Comparison of ENCODE assay signal across 8 cellular contexts in the genomic region with DNA sequence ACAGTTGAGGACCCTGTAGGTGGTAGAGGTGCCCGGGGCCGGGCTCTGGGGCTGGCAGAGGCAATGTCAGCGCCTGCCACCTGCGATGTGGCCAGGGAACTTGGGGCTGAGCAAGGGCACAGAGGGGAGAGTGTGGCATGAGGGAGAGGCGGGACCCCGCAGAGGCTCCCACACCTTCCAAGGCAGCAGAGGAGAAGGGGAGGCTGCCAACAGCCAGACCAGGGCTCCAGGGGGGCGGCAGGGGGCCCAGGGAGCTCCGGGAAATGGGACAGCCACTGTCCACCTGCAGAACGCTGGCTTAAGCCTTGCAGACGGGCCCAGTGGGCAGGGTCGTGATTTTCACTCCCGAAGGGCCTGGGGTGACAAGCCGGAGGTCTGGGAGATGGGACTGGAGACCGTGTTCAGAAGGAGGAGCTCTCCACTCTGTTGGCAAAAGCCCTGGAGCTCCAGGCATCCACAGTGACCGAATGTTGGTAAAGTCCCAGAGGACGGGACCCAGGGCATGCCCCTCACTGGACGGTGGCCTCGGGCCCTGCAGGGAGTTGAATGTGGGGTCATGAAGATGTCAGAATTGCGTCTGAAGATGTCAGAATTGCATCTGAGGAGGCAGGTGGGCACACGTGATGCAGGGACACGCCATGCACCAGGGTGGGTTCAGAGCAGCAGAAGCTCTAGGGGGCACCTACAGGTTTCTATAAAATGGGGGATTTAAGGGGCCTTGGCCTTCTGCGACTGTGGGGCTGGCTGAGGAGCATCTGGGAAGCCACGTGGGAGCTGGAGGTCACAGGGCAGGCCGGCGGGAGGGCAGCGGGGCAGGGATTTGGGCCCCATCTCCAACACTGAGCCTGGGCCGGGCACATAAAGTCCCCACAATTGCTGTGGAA. TPM values are rescaled to one million over a fixed set of nuclear protein-coding genes. Genes with fewer than 3 reads are reported as not detected.
A peak's percentile ranks its signal among the peaks of the same experiment; 100 is the strongest.
DNase-seq lines count a peak whose midpoint lies in the region; ATAC-seq, FAIRE-seq and TF ChIP-seq lines count a peak whose summit lies in the region.

No MANE protein-coding gene starts in this region.

- peak overlapping the region; percentile 82 for H3K9ac ChIP-seq in skeletal muscle satellite cell (ENCODE audit: low read depth, low read length)

- H3K36me3 ChIP-seq in GM06990 (ENCODE audit: control insufficient read depth, insufficient read depth, low read length) (no peaks in the 10 kb centered on the region), SJSA1 (peaks cover 2% of the 10 kb centered on the region), skeletal muscle satellite cell (ENCODE audit: insufficient read depth, low read length) (no peaks in the 10 kb centered on the region)

- H3K4me3 ChIP-seq in GM06990 (replicated peaks; ENCODE audit: low read depth, low read length): peak overlapping the region; percentile 73
- peak overlapping the region; percentile 41 for H3K4me3 ChIP-seq in SJSA1
- H3K4me3 ChIP-seq in epithelial cell of proximal tubule (ENCODE audit: low read depth, low read length): peak overlapping the region; percentile 50
- peak overlapping the region; percentile 67 for H3K4me3 ChIP-seq in skeletal muscle satellite cell (ENCODE audit: low read length)

- TF ChIP-seq CTCF in GM06990 (IDR thresholded peaks at IDR 0.05; ENCODE audit: insufficient read depth, low read length, poor library complexity, severe bottlenecking) (no peak), epithelial cell of proximal tubule (conservative IDR thresholded peaks at IDR 0.05; ENCODE audit: low read depth, low read length) (no peak)

- peak overlapping the region; percentile 82 for H3K27ac ChIP-seq in SJSA1

- H3K4me2 ChIP-seq in skeletal muscle satellite cell (ENCODE audit: low read length): peak overlapping the region; percentile 87

- H3K9me3 ChIP-seq in SJSA1 (replicated peaks) (no peaks in the 10 kb centered on the region), skeletal muscle satellite cell (replicated peaks; ENCODE audit: low read length) (no peaks in the 10 kb centered on the region)

- H3K27me3 ChIP-seq in GM06990 (replicated peaks; ENCODE audit: control insufficient read depth, insufficient read depth, low read length) (no peaks in the 10 kb centered on the region), SJSA1 (replicated peaks) (no peaks in the 10 kb centered on the region), skeletal muscle satellite cell (ENCODE audit: control insufficient read depth, insufficient read depth, low read length) (no peaks in the 10 kb centered on the region)

- ATAC-seq in GM19452 (IDR thresholded peaks at IDR 0.05; ENCODE audit: unreplicated experiment): no peak

- H3K4me1 ChIP-seq in SJSA1 (replicated peaks) (peaks cover 50% of the 10 kb centered on the region), skeletal muscle satellite cell (ENCODE audit: control insufficient read depth, insufficient read depth, low read length) (peaks cover 53% of the 10 kb centered on the region)

- no peak for FAIRE-seq in frontal cortex (lab: Jason Lieb, UNC)

- DNase-seq in GM06990 (ENCODE audit: extremely low read depth, insufficient read length): no peak
- DNase-seq in SJSA1 (ENCODE audit: low read depth in 1 of 2, low spot score in 2 of 2): no peak
- DNase-seq in epithelial cell of proximal tubule (ENCODE audit: low read depth): no peak
- DNase-seq in NOMO-1 treated with dmso at 0.1 percent for 144 hours (lab: John Stamatoyannopoulos, UW; ENCODE audit: unreplicated experiment): no peak
- DNase-seq in DMS79 treated with DMSO at 0.1 percent for 48 hours (lab: John Stamatoyannopoulos, UW): no peak
- no peak for DNase-seq in frontal cortex (ENCODE audit: low spot score in 2 of 2)

RNA-seq across cellular contexts. Expression of gene CD7, which starts 18.6 kb away (rescaled TPM):
- total RNA-seq in SJSA1 (2014; rRNA removed; shearing (Covaris generic)): not detected in 2 replicates
- total RNA-seq in epithelial cell of proximal tubule (not detected in 2 replicates), frontal cortex (not detected)
- 0.51 and 1.3 TPM in 2 replicates for total RNA-seq in skeletal muscle satellite cell (2012; rRNA removed)

RNA-seq across cellular contexts. Expression of gene CSNK1D, which starts 25.3 kb away (rescaled TPM):
- total RNA-seq in SJSA1 (2014; rRNA removed; shearing (Covaris generic)): 26.0 and 33.7 TPM in 2 replicates
- 32.0 and 54.1 TPM in 2 replicates for total RNA-seq in epithelial cell of proximal tubule
- total RNA-seq in skeletal muscle satellite cell (2012; rRNA removed): 51.3 and 52.7 TPM in 2 replicates
- 22.8 TPM for total RNA-seq in frontal cortex

RNA-seq across cellular contexts. Expression of gene SECTM1, which starts 34.8 kb away (rescaled TPM):
- total RNA-seq in SJSA1 (2014; rRNA removed; shearing (Covaris generic)): 5.3 and 6.3 TPM in 2 replicates
- total RNA-seq in epithelial cell of proximal tubule (0.75 and 1.9 TPM in 2 replicates), frontal cortex (4.9 TPM)
- total RNA-seq in skeletal muscle satellite cell (2012; rRNA removed): 5.9 and 7.9 TPM in 2 replicates
